8 cellular contexts compared by ENCODE assay signal in genomic region chr19:13151605-13152355, GRCh38. TPM values are rescaled to one million over a fixed set of nuclear protein-coding genes. Genes with fewer than 3 reads are reported as not detected.
DNase-seq lines count a peak whose midpoint lies in the region; ATAC-seq and TF ChIP-seq lines count a peak whose summit lies in the region.

No MANE protein-coding gene starts in this region.

- H3K27me3 ChIP-seq in Caco-2 (replicated peaks; ENCODE audit: control insufficient read depth, insufficient read depth, low read length) (no peaks in the 10 kb centered on the region), PC-9 (ENCODE audit: insufficient read depth, low read depth) (no peaks in the 10 kb centered on the region)

- H3K79me2 ChIP-seq in PC-9 (ENCODE audit: low read depth): peaks cover 73% of the 10 kb centered on the region

- BruUV-seq in Caco-2 (replicated peaks; lab: Mats Ljungman, UMichigan): no TSS peak
- no TSS peak for BruUV-seq in PC-9 (replicated peaks; lab: Mats Ljungman, UMichigan)

- peaks cover 4% of the 10 kb centered on the region for H3K27me3 Mint-ChIP-seq in Caco-2 (ENCODE audit: insufficient read depth, unreplicated experiment)

- ATAC-seq in GM21528 (IDR thresholded peaks at IDR 0.05; ENCODE audit: low FRiP score, unreplicated experiment): peak; percentile 40

- peaks cover 18% of the 10 kb centered on the region for H4K20me1 ChIP-seq in PC-9 (ENCODE audit: insufficient read depth)

- H3K4me1 ChIP-seq in Caco-2 (peaks cover 16% of the 10 kb centered on the region), PC-9 (replicated peaks; ENCODE audit: insufficient read depth) (peaks cover 32% of the 10 kb centered on the region)

- peak overlapping the region; percentile 98 for H3K27ac Mint-ChIP-seq in Caco-2 (ENCODE audit: unreplicated experiment)

- POLR2A ChIA-PET in Caco-2 (lab: Charles Lee) (interaction anchor here (0.6 to 2.2 kb wide), 6 partner anchors 12 to 261 kb away, joined by 3 to 29 read pairs (median 6); partner anchors contain the start of genes GCDH and NACC1), PC-9 (lab: Charles Lee; ENCODE audit: unreplicated experiment) (interaction anchor here (0.5 to 1.7 kb wide), 5 partner anchors 10 to 34 kb away, joined by 3 to 17 read pairs (median 5); no protein-coding TSS in a partner anchor)

- CTCF ChIA-PET in Caco-2 (lab: Charles Lee) (interaction anchor here (0.5 to 1.0 kb wide), 3 partner anchors 11 to 209 kb away, joined by 3 to 9 read pairs (median 9); no protein-coding TSS in a partner anchor), PC-9 (lab: Charles Lee) (interaction anchor here (0.6 kb wide), 1 partner anchor 1594 kb away, joined by 6 read pairs; no protein-coding TSS in a partner anchor)

- DNase-seq in Caco-2 (peak; percentile 96), KG1 (lab: John Stamatoyannopoulos, UW) (peak; percentile 91), PC-9 (peak; percentile 95 to 97), epithelial cell of prostate (ENCODE audit: low read depth, low spot score) (peak; percentile 83), mucosa of gallbladder (ENCODE audit: low spot score) (peak; percentile 99)
- peak; percentile 95 for DNase-seq in activated T-cell treated with anti-CD3 and anti-CD28 coated beads, Interleukin-2, amount 50 U/mL, for 1 hour
- DNase-seq in stimulated activated CD8-positive, alpha-beta memory T cell treated with anti-CD3 and anti-CD28 coated beads, Interleukin-4, amount 100 ng/mL, for 1 hour (ENCODE audit: low read depth in 2 of 2, low spot score in 1 of 2): peak; percentile 93 to 94

- peaks cover 2% of the 10 kb centered on the region; the same call in 1 of the 2 replicates for H3K36me3 ChIP-seq in Caco-2 (ENCODE audit: control insufficient read depth, insufficient read depth, low read length)
- peaks cover 15% of the 10 kb centered on the region for H3K36me3 ChIP-seq in PC-9 (ENCODE audit: low read depth)

- H3K9me3 ChIP-seq in Caco-2 (no peaks in the 10 kb centered on the region), PC-9 (ENCODE audit: insufficient read depth, low read depth) (no peaks in the 10 kb centered on the region)

- H3F3A ChIP-seq in PC-9 (ENCODE audit: insufficient read depth, low read depth): peaks cover 43% of the 10 kb centered on the region

- H3K4me2 ChIP-seq in PC-9: peak overlapping the region; percentile 99

- peak overlapping the region; percentile 83 for H3K4me3 Mint-ChIP-seq in Caco-2 (ENCODE audit: unreplicated experiment)

- H3K4me1 Mint-ChIP-seq in Caco-2 (ENCODE audit: low read depth, unreplicated experiment): peaks cover 23% of the 10 kb centered on the region

- H3K4me3 ChIP-seq in Caco-2 (ENCODE audit: low read depth, low read length) (peak overlapping the region; percentile 99), PC-9 (peak overlapping the region; percentile 99)

- H3K9me3 Mint-ChIP-seq in Caco-2 (ENCODE audit: unreplicated experiment): no peaks in the 10 kb centered on the region

- TF ChIP-seq CTCF in Caco-2 (IDR thresholded peaks at IDR 0.05; ENCODE audit: insufficient read depth in 1 of 2, low read depth in 1 of 2, low read length in 1 of 2, severe bottlenecking in 1 of 2, unreplicated experiment in 1 of 2) (peak in 1 of 2 experiments; percentile 25), PC-9 (conservative IDR thresholded peaks at IDR 0.05) (no peak)

- peaks cover 68% of the 10 kb centered on the region for H3K36me3 Mint-ChIP-seq in Caco-2 (ENCODE audit: insufficient read depth, unreplicated experiment)

- H3K9me2 ChIP-seq in PC-9 (ENCODE audit: insufficient read depth): no peaks in the 10 kb centered on the region

- no peak overlapping the region; the same call in 1 of the 2 replicates for H2AFZ ChIP-seq in PC-9

- peak overlapping the region; percentile 98 for H3K27ac ChIP-seq in PC-9
- peak overlapping the region; percentile 99 for H3K27ac ChIP-seq in epithelial cell of prostate

- intact Hi-C loops in Caco-2 (cut with micrococcal nuclease; ENCODE audit: unreplicated experiment) (loop anchor here (2.0 to 5.0 kb wide), 3 partner anchors 13 to 359 kb away; partner anchors contain the start of genes JUNB and TRMT1), PC-9 (cut with micrococcal nuclease; ENCODE audit: unreplicated experiment) (loop anchor here (1.0 to 5.0 kb wide), 3 partner anchors 33 to 701 kb away; partner anchors contain the start of genes HOOK2 and NACC1)

RNA-seq across cellular contexts. Expression of gene IER2, which starts 1.6 kb away (rescaled TPM):
- total RNA-seq in Caco-2 (2022): 72.0 and 72.4 TPM in 2 replicates
- total RNA-seq in PC-9 (2021): 72.7 and 95.5 TPM in 2 replicates
- 103 TPM for total RNA-seq in mucosa of gallbladder

RNA-seq across cellular contexts. Expression of gene STX10, which starts 1.6 kb away (rescaled TPM):
- total RNA-seq in Caco-2 (2022) (19.3 and 26.4 TPM in 2 replicates), PC-9 (2021) (86.2 and 89.6 TPM in 2 replicates), mucosa of gallbladder (57.7 TPM)

RNA-seq across cellular contexts. Expression of gene NACC1, which starts 33.7 kb away (rescaled TPM):
- total RNA-seq in Caco-2 (2022) (89.6 and 92.7 TPM in 2 replicates), PC-9 (2021) (101 and 133 TPM in 2 replicates), mucosa of gallbladder (72.0 TPM)

RNA-seq across cellular contexts. Expression of gene TRMT1, which starts 35.2 kb away (rescaled TPM):
- total RNA-seq in Caco-2 (2022) (42.6 and 46.4 TPM in 2 replicates), PC-9 (2021) (44.1 and 51.1 TPM in 2 replicates), mucosa of gallbladder (35.0 TPM)

RNA-seq across cellular contexts. Expression of gene LYL1, which starts 49.1 kb away (rescaled TPM):
- total RNA-seq in Caco-2 (2022) (0.35 and 0.59 TPM in 2 replicates), PC-9 (2021) (0.24 TPM in 1 of 2 replicates, not detected in the other), mucosa of gallbladder (11.7 TPM)

Comparison
In these comparisons a context has a peak if more than half of its experiments do, and no peak if none do; other contexts are left out.
1. Peak in every context shown above with its lines: DNase-seq, ATAC-seq, H3K4me3 ChIP-seq and H3K27ac ChIP-seq.